17 cellular contexts compared by ENCODE assay signal in genomic region chr4:27272264-27272663, GRCh38.
"Had no signal": no experiment of that assay in that cellular context is flagged by ENCODE, and none has a peak within 500 bp of the region (broad histone marks: within the 10 kb centered on the region; RNA-seq: fewer than 3 reads in every experiment).

No MANE protein-coding gene starts in this region.

- H3K4me1 ChIP-seq: esophagus muscularis mucosa, gastrocnemius medialis, heart right ventricle had no signal

- H3K27me3 Mint-ChIP-seq: effector memory CD8-positive, alpha-beta T cell had no signal

- H3K4me1 Mint-ChIP-seq: naive thymus-derived CD8-positive, alpha-beta T cell had no signal

- H3K36me3 Mint-ChIP-seq: naive thymus-derived CD8-positive, alpha-beta T cell had no signal

- H3K4me3 Mint-ChIP-seq: effector memory CD8-positive, alpha-beta T cell; naive thymus-derived CD8-positive, alpha-beta T cell; neural crest cell had no signal

- H3K36me3 ChIP-seq: esophagus muscularis mucosa, gastrocnemius medialis, heart right ventricle, ovary had no signal

- H3K9me3 Mint-ChIP-seq: naive thymus-derived CD8-positive, alpha-beta T cell; neural crest cell had no signal

- H3K27ac ChIP-seq: esophagus muscularis mucosa, gastrocnemius medialis, heart right ventricle, ovary had no signal

- H3K4me3 ChIP-seq: esophagus muscularis mucosa, gastrocnemius medialis, heart right ventricle, mucosa of descending colon, ovary had no signal

- H3K27me3 ChIP-seq: esophagus muscularis mucosa, gastrocnemius medialis, ovary had no signal

- H3K27ac Mint-ChIP-seq: effector memory CD8-positive, alpha-beta T cell; naive thymus-derived CD8-positive, alpha-beta T cell had no signal

- ATAC-seq: effector memory CD8-positive, alpha-beta T cell; gastrocnemius medialis; heart right ventricle; mucosa of descending colon; naive thymus-derived CD8-positive, alpha-beta T cell; right cardiac atrium had no signal

- H3K9me3 ChIP-seq: esophagus muscularis mucosa, gastrocnemius medialis, heart right ventricle, mucosa of descending colon, ovary had no signal

- DNase-seq: effector memory CD8-positive, alpha-beta T cell; gastrocnemius medialis; heart right ventricle; hypothalamus; kidney glomerular epithelial cell; mammary epithelial cell; mucosa of descending colon; naive thymus-derived CD8-positive, alpha-beta T cell; nucleus accumbens; ovary; right cardiac atrium; small intestine; stimulated activated CD4-positive, alpha-beta T cell treated with anti-CD3 and anti-CD28 coated beads, Interleukin-12 subunit alpha, Interleukin-12 subunit beta, amount 100 ng/mL, for 4 hours; stimulated activated naive CD4-positive, alpha-beta T cell; trophoblast cell had no signal
